In genomic region chr18:34976899-34977786, GRCh38 we compare ENCODE assay signal across 8 cellular contexts.
DNase-seq lines count a peak whose midpoint lies in the region; ATAC-seq and TF ChIP-seq lines count a peak whose summit lies in the region.

No MANE protein-coding gene starts in this region.

- H3K4me3 ChIP-seq in MM.1S (ENCODE audit: low read length) (peak overlapping the region; percentile 87), prostate gland (peak overlapping the region; percentile 44 to 64), urinary bladder (ENCODE audit: low read depth, low read length) (peak overlapping the region; percentile 70)

- peak overlapping the region; percentile 78 to 85 for H3K4me3 Mint-ChIP-seq in H9

- H3K27me3 Mint-ChIP-seq in H9 (ENCODE audit: low read depth), result peaks cover 94% of the 10 kb centered on the region

- H3K27ac ChIP-seq in H9 (ENCODE audit: insufficient read length, low read depth, low read length) (no peak overlapping the region), MM.1S (ENCODE audit: low read length) (no peak overlapping the region), prostate gland (no peak overlapping the region), urinary bladder (ENCODE audit: low read depth) (no peak overlapping the region)

- H3K9me2 ChIP-seq in MM.1S (replicated peaks; ENCODE audit: insufficient read depth, low read length), result no peaks in the 10 kb centered on the region

- H3K27ac Mint-ChIP-seq in H9, result no peak overlapping the region

- TF ChIP-seq CTCF in H9 (conservative IDR thresholded peaks at IDR 0.05) (no peak), MM.1S (IDR thresholded peaks at IDR 0.05; ENCODE audit: low read length) (no peak), prostate gland (IDR thresholded peaks at IDR 0.05) (no peak)

- intact Hi-C loops in left ventricle myocardium superior (cut with micrococcal nuclease) (no loop called here), prostate gland (cut with DNase I) (no loop called here)

- peaks cover 21% of the 10 kb centered on the region for H3K23me2 ChIP-seq in H9 (ENCODE audit: insufficient read length, low read depth, low read length, poor library complexity, severe bottlenecking)

- no peak overlapping the region; the same call in 1 of the 2 replicates for H3K14ac ChIP-seq in H9 (ENCODE audit: insufficient read depth, low read length)

- H3K18ac ChIP-seq in H9 (ENCODE audit: insufficient read length, low read depth, low read length), result no peak overlapping the region

- H2BK12ac ChIP-seq in H9 (ENCODE audit: insufficient read length, low read depth, low read length), result no peak overlapping the region

- H4K91ac ChIP-seq in H9 (ENCODE audit: insufficient read length, low read depth, low read length), result no peak overlapping the region

- peaks cover 19% of the 10 kb centered on the region for H3F3A ChIP-seq in MM.1S (ENCODE audit: insufficient read depth, low read length)

- no peak overlapping the region for H3K56ac ChIP-seq in H9 (ENCODE audit: insufficient read length, low read depth, low read length)

- H2BK20ac ChIP-seq in H9 (ENCODE audit: low read depth, low read length, poor library complexity, severe bottlenecking), result no peak overlapping the region

- TF ChIP-seq POLR2A in prostate gland (IDR thresholded peaks at IDR 0.05), result no peak

- H3K9ac ChIP-seq in H9 (ENCODE audit: extremely low read depth, insufficient read length, low read length) (no peak overlapping the region), MM.1S (ENCODE audit: low read length) (peak overlapping the region; percentile 47; the same call in 1 of the 2 replicates)

- no peak overlapping the region for H2AK5ac ChIP-seq in H9 (ENCODE audit: insufficient read length, low read length)

- H3K79me2 ChIP-seq in H9 (ENCODE audit: insufficient read depth, low read length), result no peaks in the 10 kb centered on the region
- no peaks in the 10 kb centered on the region for H3K79me2 ChIP-seq in MM.1S (ENCODE audit: low read length)

- peak; percentile 87 for ATAC-seq in left ventricle myocardium superior

- H2AFZ ChIP-seq in H9 (ENCODE audit: low read length), result no peak overlapping the region
- H2AFZ ChIP-seq in MM.1S (ENCODE audit: low read length), result peak overlapping the region; percentile 98

- no peaks in the 10 kb centered on the region for H3K79me1 ChIP-seq in H9 (ENCODE audit: insufficient read depth, low read depth, low read length, poor library complexity, severe bottlenecking)

- no peak overlapping the region for H2BK15ac ChIP-seq in H9 (ENCODE audit: low read depth, low read length)

- H3K4me2 ChIP-seq in H9 (ENCODE audit: insufficient read depth, insufficient read length, low read length) (peak overlapping the region; percentile 62), MM.1S (ENCODE audit: low read depth, low read length) (peak overlapping the region; percentile 96)

- no peak overlapping the region for H2BK120ac ChIP-seq in H9 (ENCODE audit: low read depth, low read length, poor library complexity, severe bottlenecking)

- no peak overlapping the region for H4K5ac ChIP-seq in H9 (ENCODE audit: insufficient read length, low read depth, low read length)

- H4K8ac ChIP-seq in H9 (replicated peaks; ENCODE audit: insufficient read length, low read depth, low read length), result no peak overlapping the region

- no peak overlapping the region for H3K4ac ChIP-seq in H9 (ENCODE audit: low read depth, low read length)

- peaks cover 25% of the 10 kb centered on the region; the same call in 1 of the 2 replicates for H3K27me3 ChIP-seq in H9 (ENCODE audit: insufficient read depth, low read length)
- H3K27me3 ChIP-seq in MM.1S (replicated peaks; ENCODE audit: insufficient read depth, low read length), result no peaks in the 10 kb centered on the region
- no peaks in the 10 kb centered on the region for H3K27me3 ChIP-seq in prostate gland (replicated peaks; ENCODE audit: insufficient read depth)

- DNase-seq in DMS79 treated with DMSO at 0.1 percent for 48 hours (lab: John Stamatoyannopoulos, UW) (peak; percentile 74), H9 (peak; percentile 87), MM.1S (peak; percentile 84), SKM-1 treated with dmso at 0.1 percent for 144 hours (lab: John Stamatoyannopoulos, UW; ENCODE audit: unreplicated experiment) (peak; percentile 49), left ventricle myocardium superior (peak; percentile 86), prostate gland (ENCODE audit: low spot score) (peak; percentile 56)
- peak; percentile 54 for DNase-seq in activated naive CD8-positive, alpha-beta T cell treated with anti-CD3 and anti-CD28 coated beads, Interleukin-2, amount 50 U/mL, for 16 hours (ENCODE audit: low read depth, low spot score)

- H2BK5ac ChIP-seq in H9 (ENCODE audit: insufficient read length, low read length), result no peak overlapping the region

- H3K36me3 ChIP-seq in MM.1S (replicated peaks; ENCODE audit: insufficient read depth, low read length) (no peaks in the 10 kb centered on the region), prostate gland (no peaks in the 10 kb centered on the region), urinary bladder (ENCODE audit: insufficient read depth) (no peaks in the 10 kb centered on the region)

- H3K9me3 ChIP-seq in H9 (ENCODE audit: control insufficient read depth, low read depth, low read length), result no peaks in the 10 kb centered on the region
- no peaks in the 10 kb centered on the region for H3K9me3 ChIP-seq in MM.1S (replicated peaks; ENCODE audit: insufficient read depth, low read length)
- H3K9me3 ChIP-seq in prostate gland, result no peaks in the 10 kb centered on the region

- H3T11ph ChIP-seq in H9 (ENCODE audit: low read length), result no peak overlapping the region

- H3K4me1 ChIP-seq in H9 (ENCODE audit: insufficient read depth, low read length), result no peaks in the 10 kb centered on the region; the same call in 1 of the 2 replicates
- peaks cover 6% of the 10 kb centered on the region for H3K4me1 ChIP-seq in MM.1S (ENCODE audit: low read length)
- no peaks in the 10 kb centered on the region for H3K4me1 ChIP-seq in prostate gland (replicated peaks)
- no peaks in the 10 kb centered on the region for H3K4me1 ChIP-seq in urinary bladder (ENCODE audit: insufficient read depth)

- no peaks in the 10 kb centered on the region for H3K36me3 Mint-ChIP-seq in H9 (ENCODE audit: insufficient read depth in 1 of 3, low read depth in 3 of 3)

- H4K20me1 ChIP-seq in H9 (ENCODE audit: control insufficient read depth, insufficient read depth, insufficient read length), result no peaks in the 10 kb centered on the region
- no peaks in the 10 kb centered on the region for H4K20me1 ChIP-seq in MM.1S (ENCODE audit: insufficient read depth, low read length)

- no CpG with 5 or more reads among the region's 78 CpGs for WGBS in H9 (ENCODE audit: extremely low coverage, insufficient read length, low lambda C conversion rate)
- under 1% methylated on average over 73 of the region's 78 CpGs for WGBS in prostate gland
- WGBS in urinary bladder, result under 1% methylated on average over 78 of the region's 78 CpGs

- no peak overlapping the region for H3K23ac ChIP-seq in H9 (ENCODE audit: insufficient read length, low read depth, low read length)

- no peaks in the 10 kb centered on the region for H3K9me3 Mint-ChIP-seq in H9

- H3K4me1 Mint-ChIP-seq in H9, result peaks cover 25% of the 10 kb centered on the region in 2 experiments
